ENCODE assay signal across 13 cellular contexts in the genomic region with DNA sequence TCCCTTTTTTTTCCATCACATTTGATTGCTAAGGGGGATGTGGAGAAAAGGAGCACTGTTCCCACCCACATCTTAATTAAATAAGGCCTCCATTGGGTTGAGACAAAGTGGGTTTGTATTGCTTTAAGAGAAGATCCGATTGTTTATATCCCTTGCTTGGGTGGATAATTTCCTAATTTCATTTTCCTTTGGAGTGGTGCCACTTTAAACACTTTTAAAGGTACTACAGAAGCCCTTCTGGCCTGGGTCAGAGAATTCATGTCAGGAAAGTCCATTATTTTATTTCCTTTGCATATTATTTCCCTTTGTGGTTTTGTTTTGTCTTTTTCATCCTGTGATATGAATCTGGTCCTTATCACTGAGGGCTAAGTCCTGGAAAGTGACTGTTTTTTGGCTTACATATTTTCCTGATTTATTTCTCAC. TPM values are rescaled to one million over a fixed set of nuclear protein-coding genes. Genes with fewer than 3 reads are reported as not detected.
DNase-seq lines count a peak whose midpoint lies in the region; ATAC-seq and TF ChIP-seq lines count a peak whose summit lies in the region.
"Had no signal": no experiment of that assay in that cellular context is flagged by ENCODE, and none has a peak within 500 bp of the region (broad histone marks: within the 10 kb centered on the region; RNA-seq: fewer than 3 reads in every experiment).

No MANE protein-coding gene starts in this region.

- no peaks in the 10 kb centered on the region for H3F3A ChIP-seq in GM23338 (replicated peaks; ENCODE audit: low read depth)

- H3K4me3 Mint-ChIP-seq in GM23338: no peak overlapping the region
- H3K4me3 Mint-ChIP-seq in mesothelial cell of epicardium: no peak overlapping the region
- H3K4me3 Mint-ChIP-seq in activated CD8-positive, alpha-beta T cell treated with anti-CD3 and anti-CD28 coated beads for 36 hours: no peak overlapping the region
- H3K4me3 Mint-ChIP-seq: T-helper 17 cell had no signal

- H3K27me3 Mint-ChIP-seq in GM23338 (ENCODE audit: insufficient read depth, low read depth, poor library complexity): peaks cover 1% of the 10 kb centered on the region
- H3K27me3 Mint-ChIP-seq in mesothelial cell of epicardium (ENCODE audit: low read depth): no peaks in the 10 kb centered on the region
- no peaks in the 10 kb centered on the region for H3K27me3 Mint-ChIP-seq in activated CD8-positive, alpha-beta T cell treated with anti-CD3 and anti-CD28 coated beads for 36 hours
- H3K27me3 Mint-ChIP-seq: T-helper 17 cell had no signal

- no peaks in the 10 kb centered on the region for H3K27me3 ChIP-seq in GM23338 (ENCODE audit: insufficient read depth)
- H3K27me3 ChIP-seq: adrenal gland, ovary had no signal

- POLR2A ChIA-PET in activated CD8-positive, alpha-beta T cell treated with anti-CD3 and anti-CD28 coated beads for 36 hours (lab: Charles Lee): no interaction called here

- peak overlapping the region; percentile 79 for H3K27ac Mint-ChIP-seq in GM23338
- H3K27ac Mint-ChIP-seq in mesothelial cell of epicardium: peak overlapping the region; percentile 66
- no peak overlapping the region for H3K27ac Mint-ChIP-seq in activated CD8-positive, alpha-beta T cell treated with anti-CD3 and anti-CD28 coated beads for 36 hours
- H3K27ac Mint-ChIP-seq: T-helper 17 cell had no signal

- H3K4me1 Mint-ChIP-seq in GM23338 (peaks cover 35% of the 10 kb centered on the region), mesothelial cell of epicardium (peaks cover 29% of the 10 kb centered on the region)
- H3K4me1 Mint-ChIP-seq in activated CD8-positive, alpha-beta T cell treated with anti-CD3 and anti-CD28 coated beads for 36 hours (ENCODE audit: low read depth): peaks cover 36% of the 10 kb centered on the region

- no peak for TF ChIP-seq CTCF in GM23338 (conservative IDR thresholded peaks at IDR 0.05; ENCODE audit: low read depth in 2 of 2)
- no peak for TF ChIP-seq CTCF in mesothelial cell of epicardium (IDR thresholded peaks at IDR 0.05; ENCODE audit: unreplicated experiment)
- no peak for TF ChIP-seq CTCF in activated CD8-positive, alpha-beta T cell treated with anti-CD3 and anti-CD28 coated beads for 36 hours (IDR thresholded peaks at IDR 0.05)

- H3K36me3 Mint-ChIP-seq in GM23338 (ENCODE audit: low read depth): peaks cover 7% of the 10 kb centered on the region; the same call in 2 of the 3 replicates
- peaks cover 12% of the 10 kb centered on the region for H3K36me3 Mint-ChIP-seq in mesothelial cell of epicardium
- no peaks in the 10 kb centered on the region for H3K36me3 Mint-ChIP-seq in activated CD8-positive, alpha-beta T cell treated with anti-CD3 and anti-CD28 coated beads for 36 hours (ENCODE audit: low read depth)

- H3K36me3 ChIP-seq in GM23338 (ENCODE audit: insufficient read depth): no peaks in the 10 kb centered on the region
- H3K36me3 ChIP-seq: adrenal gland, ovary had no signal

- CTCF ChIA-PET in activated CD8-positive, alpha-beta T cell treated with anti-CD3 and anti-CD28 coated beads for 36 hours (lab: Charles Lee): no interaction called here

- no peaks in the 10 kb centered on the region for H4K20me1 ChIP-seq in GM23338 (replicated peaks; ENCODE audit: insufficient read depth)

- H3K4me2 ChIP-seq in GM23338: peak overlapping the region; percentile 27; the same call in 1 of the 2 replicates

- H3K9me3 Mint-ChIP-seq in GM23338: no peaks in the 10 kb centered on the region
- H3K9me3 Mint-ChIP-seq in mesothelial cell of epicardium: peaks cover 4% of the 10 kb centered on the region
- no peaks in the 10 kb centered on the region for H3K9me3 Mint-ChIP-seq in activated CD8-positive, alpha-beta T cell treated with anti-CD3 and anti-CD28 coated beads for 36 hours

- DNase-seq in GM23338 (ENCODE audit: low spot score) (no peak), NCI-H526 treated with DMSO at 0.1 percent for 48 hours (lab: John Stamatoyannopoulos, UW) (peak; percentile 18), dermis microvascular lymphatic vessel endothelial cell (ENCODE audit: low read depth in 2 of 2) (peak; percentile 55 to 72), mesothelial cell of epicardium (ENCODE audit: low spot score in 2 of 2, unreplicated experiment in 2 of 2) (no peak)
- DNase-seq in activated CD8-positive, alpha-beta T cell treated with anti-CD3 and anti-CD28 coated beads for 36 hours: no peak
- DNase-seq: activated effector memory CD4-positive, alpha-beta T cell treated with Interleukin-2 at 50 U/mL for 16 hours; adrenal gland; Caco-2; central memory CD4-positive, alpha-beta T cell; ovary; T-helper 17 cell had no signal

- no peak overlapping the region for H2AFZ ChIP-seq in GM23338

- H3K79me2 ChIP-seq in GM23338 (replicated peaks; ENCODE audit: insufficient read depth): peaks cover 39% of the 10 kb centered on the region

- ATAC-seq in GM23338: no peak
- no peak for ATAC-seq in activated CD8-positive, alpha-beta T cell treated with anti-CD3 and anti-CD28 coated beads for 36 hours
- ATAC-seq in GM19463 (IDR thresholded peaks at IDR 0.05; ENCODE audit: unreplicated experiment): no peak
- ATAC-seq in HG03520 (IDR thresholded peaks at IDR 0.05; ENCODE audit: unreplicated experiment): no peak
- ATAC-seq: T-helper 17 cell had no signal

- H3K27ac ChIP-seq in GM23338 (ENCODE audit: low read depth): peak overlapping the region; percentile 33; the same call in 1 of the 2 replicates
- H3K27ac ChIP-seq: adrenal gland, ovary had no signal

- H3K4me1 ChIP-seq in GM23338 (ENCODE audit: insufficient read depth): peaks cover 41% of the 10 kb centered on the region

- intact Hi-C loops in activated CD8-positive, alpha-beta T cell treated with anti-CD3 and anti-CD28 coated beads for 36 hours (cut with micrococcal nuclease): no loop called here

- H3K4me3 ChIP-seq in GM23338: no peak overlapping the region
- H3K4me3 ChIP-seq: ovary had no signal

- no peaks in the 10 kb centered on the region for H3K9me2 ChIP-seq in GM23338 (ENCODE audit: insufficient read depth)

TF ChIP-seq in GM23338, 12 proteins besides CTCF, POLR2A, EP300 and RAD21 (continues in another document):
- no peak for TF ChIP-seq EZH2 (IDR thresholded peaks at IDR 0.05; ENCODE audit: low read depth, unreplicated experiment)
- no peak for TF ChIP-seq ZNF114 (CRISPR knock-in tag; IDR thresholded peaks at IDR 0.05)
- TF ChIP-seq STAT1 (IDR thresholded peaks at IDR 0.05; ENCODE audit: unreplicated experiment): no peak
- TF ChIP-seq, protein P1, sequence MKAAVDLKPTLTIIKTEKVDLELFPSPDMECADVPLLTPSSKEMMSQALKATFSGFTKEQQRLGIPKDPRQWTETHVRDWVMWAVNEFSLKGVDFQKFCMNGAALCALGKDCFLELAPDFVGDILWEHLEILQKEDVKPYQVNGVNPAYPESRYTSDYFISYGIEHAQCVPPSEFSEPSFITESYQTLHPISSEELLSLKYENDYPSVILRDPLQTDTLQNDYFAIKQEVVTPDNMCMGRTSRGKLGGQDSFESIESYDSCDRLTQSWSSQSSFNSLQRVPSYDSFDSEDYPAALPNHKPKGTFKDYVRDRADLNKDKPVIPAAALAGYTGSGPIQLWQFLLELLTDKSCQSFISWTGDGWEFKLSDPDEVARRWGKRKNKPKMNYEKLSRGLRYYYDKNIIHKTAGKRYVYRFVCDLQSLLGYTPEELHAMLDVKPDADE (IDR thresholded peaks at IDR 0.05): no peak
- TF ChIP-seq, protein P2, sequence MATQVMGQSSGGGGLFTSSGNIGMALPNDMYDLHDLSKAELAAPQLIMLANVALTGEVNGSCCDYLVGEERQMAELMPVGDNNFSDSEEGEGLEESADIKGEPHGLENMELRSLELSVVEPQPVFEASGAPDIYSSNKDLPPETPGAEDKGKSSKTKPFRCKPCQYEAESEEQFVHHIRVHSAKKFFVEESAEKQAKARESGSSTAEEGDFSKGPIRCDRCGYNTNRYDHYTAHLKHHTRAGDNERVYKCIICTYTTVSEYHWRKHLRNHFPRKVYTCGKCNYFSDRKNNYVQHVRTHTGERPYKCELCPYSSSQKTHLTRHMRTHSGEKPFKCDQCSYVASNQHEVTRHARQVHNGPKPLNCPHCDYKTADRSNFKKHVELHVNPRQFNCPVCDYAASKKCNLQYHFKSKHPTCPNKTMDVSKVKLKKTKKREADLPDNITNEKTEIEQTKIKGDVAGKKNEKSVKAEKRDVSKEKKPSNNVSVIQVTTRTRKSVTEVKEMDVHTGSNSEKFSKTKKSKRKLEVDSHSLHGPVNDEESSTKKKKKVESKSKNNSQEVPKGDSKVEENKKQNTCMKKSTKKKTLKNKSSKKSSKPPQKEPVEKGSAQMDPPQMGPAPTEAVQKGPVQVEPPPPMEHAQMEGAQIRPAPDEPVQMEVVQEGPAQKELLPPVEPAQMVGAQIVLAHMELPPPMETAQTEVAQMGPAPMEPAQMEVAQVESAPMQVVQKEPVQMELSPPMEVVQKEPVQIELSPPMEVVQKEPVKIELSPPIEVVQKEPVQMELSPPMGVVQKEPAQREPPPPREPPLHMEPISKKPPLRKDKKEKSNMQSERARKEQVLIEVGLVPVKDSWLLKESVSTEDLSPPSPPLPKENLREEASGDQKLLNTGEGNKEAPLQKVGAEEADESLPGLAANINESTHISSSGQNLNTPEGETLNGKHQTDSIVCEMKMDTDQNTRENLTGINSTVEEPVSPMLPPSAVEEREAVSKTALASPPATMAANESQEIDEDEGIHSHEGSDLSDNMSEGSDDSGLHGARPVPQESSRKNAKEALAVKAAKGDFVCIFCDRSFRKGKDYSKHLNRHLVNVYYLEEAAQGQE (IDR thresholded peaks at IDR 0.05; ENCODE audit: unreplicated experiment): no peak

RNA-seq across cellular contexts. Expression of a gene that starts 56.9 kb away (rescaled TPM):
- 44.7 and 67.7 TPM in 2 replicates for total RNA-seq in GM23338 (2014; rRNA removed; shearing (Covaris generic))
- polyA plus RNA-seq in GM23338 (2016; fragmentation: Nextera tagmentation; extraction: Ambion mirVana): 77.4 and 105 TPM in 2 replicates
- 163 and 199 TPM in 2 replicates for total RNA-seq in dermis microvascular lymphatic vessel endothelial cell
- total RNA-seq in mesothelial cell of epicardium: 117 to 125 TPM (median 124 TPM) in 3 replicates
- total RNA-seq in activated CD8-positive, alpha-beta T cell treated with anti-CD3 and anti-CD28 coated beads for 36 hours: 10 to 100 TPM; 13.5 to 14.6 TPM

Comparison
In these comparisons a context has a peak if more than half of its experiments do, and no peak if none do; other contexts are left out.
1. DNase-seq: peak in NCI-H526 treated with DMSO at 0.1 percent for 48 hours (single experiment) and dermis microvascular lymphatic vessel endothelial cell (2 of 2); none in GM23338 (single experiment), mesothelial cell of epicardium (0 of 2) and activated CD8-positive, alpha-beta T cell treated with anti-CD3 and anti-CD28 coated beads for 36 hours (single experiment).